28 cellular contexts compared by ENCODE assay signal in the genomic region with DNA sequence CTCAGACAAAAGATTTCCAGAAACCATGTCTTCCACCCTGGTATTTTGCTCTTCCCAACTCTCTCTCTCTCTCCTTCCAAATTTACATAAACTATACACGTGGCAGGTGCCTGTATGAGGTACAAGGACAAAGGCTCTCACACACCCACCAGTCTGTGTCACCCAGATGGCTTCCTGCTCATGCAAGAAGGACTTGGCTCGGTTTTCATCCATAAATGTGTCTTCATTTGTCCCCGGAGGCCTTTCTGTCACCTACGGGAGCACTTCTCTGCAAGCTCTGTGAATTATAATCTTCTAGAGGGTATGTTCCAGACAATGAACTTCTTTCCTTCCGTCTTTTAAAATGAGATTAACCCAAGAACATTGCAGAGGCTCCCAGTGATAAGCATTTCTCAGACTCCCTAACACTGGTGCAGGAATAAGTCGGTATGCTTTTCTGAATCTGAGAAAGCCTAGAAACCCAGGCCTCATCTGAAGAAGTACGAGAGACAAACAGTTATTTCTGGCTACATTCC.
"Had no signal": no experiment of that assay in that cellular context is flagged by ENCODE, and none has a peak within 500 bp of the region (broad histone marks: within the 10 kb centered on the region; RNA-seq: fewer than 3 reads in every experiment).

No MANE protein-coding gene starts in this region.

- H3K36me3 ChIP-seq: brain microvascular endothelial cell, esophagus muscularis mucosa, gastrocnemius medialis, heart left ventricle, WERI-Rb-1 had no signal

- FAIRE-seq: astrocyte had no signal

- H3K9me3 ChIP-seq: esophagus muscularis mucosa, gastrocnemius medialis, heart left ventricle had no signal

- H3K4me3 ChIP-seq: coronary artery, dorsolateral prefrontal cortex, esophagus muscularis mucosa, gastrocnemius medialis, heart left ventricle had no signal

- H3K27ac ChIP-seq: brain microvascular endothelial cell, coronary artery, dorsolateral prefrontal cortex, esophagus muscularis mucosa, foreskin keratinocyte, gastrocnemius medialis, heart left ventricle, WERI-Rb-1 had no signal

- DNase-seq: activated B cell treated with CpG ODN at 0.5 μM for 24 hours; activated CD4-positive, alpha-beta T cell treated with anti-CD3 and anti-CD28 coated beads for 48 hours; activated CD4-positive, alpha-beta T cell treated with anti-CD3 and anti-CD28 coated beads, Interleukin-2, amount 50 U/mL, for 1 hour; activated CD4-positive, alpha-beta T cell treated with anti-CD3 and anti-CD28 coated beads, Interleukin-2, amount 50 U/mL, for 48 hours; activated CD8-positive, alpha-beta memory T cell treated with anti-CD3 and anti-CD28 coated beads for 24 hours; activated CD8-positive, alpha-beta T cell treated with anti-CD3 and anti-CD28 coated beads for 36 hours; activated effector memory CD4-positive, alpha-beta T cell treated with Interleukin-2 at 50 U/mL for 16 hours; activated gamma-delta T cell treated with Interleukin-2 at 50 U/mL for 16 hours; activated naive CD4-positive, alpha-beta T cell treated with anti-CD3 and anti-CD28 coated beads, Interleukin-2, amount 50 U/mL, for 16 hours; activated naive CD4-positive, alpha-beta T cell treated with Interleukin-2 at 50 U/mL for 16 hours; activated T-cell treated with anti-CD3 and anti-CD28 coated beads, Interleukin-2, amount 50 U/mL, for 4 hours; amniotic stem cell; anterior cingulate cortex; brain microvascular endothelial cell; effector memory CD4-positive, alpha-beta T cell; erythroblast; foreskin keratinocyte; gastrocnemius medialis; glutamatergic neuron; heart left ventricle; T1000; WERI-Rb-1 had no signal

- ATAC-seq: activated CD4-positive, CD25-positive, alpha-beta regulatory T cell treated with anti-CD3 and anti-CD28 coated beads, Interleukin-2, amount 50 U/mL, for 24 hours; activated CD8-positive, alpha-beta T cell treated with anti-CD3 and anti-CD28 coated beads for 36 hours; activated T-cell treated with anti-CD3 and anti-CD28 coated beads, Interleukin-2, amount 50 U/mL, for 4 hours; activated T-helper 17 cell treated with anti-CD3 and anti-CD28 coated beads, Interleukin-2, amount 50 U/mL, for 72 hours; foreskin keratinocyte; gastrocnemius medialis; heart left ventricle had no signal

- H3K27me3 ChIP-seq: brain microvascular endothelial cell, dorsolateral prefrontal cortex, esophagus muscularis mucosa, foreskin keratinocyte, gastrocnemius medialis, heart left ventricle had no signal

- H3K4me1 ChIP-seq: esophagus muscularis mucosa, foreskin keratinocyte, gastrocnemius medialis, heart left ventricle had no signal
